In the genomic region with DNA sequence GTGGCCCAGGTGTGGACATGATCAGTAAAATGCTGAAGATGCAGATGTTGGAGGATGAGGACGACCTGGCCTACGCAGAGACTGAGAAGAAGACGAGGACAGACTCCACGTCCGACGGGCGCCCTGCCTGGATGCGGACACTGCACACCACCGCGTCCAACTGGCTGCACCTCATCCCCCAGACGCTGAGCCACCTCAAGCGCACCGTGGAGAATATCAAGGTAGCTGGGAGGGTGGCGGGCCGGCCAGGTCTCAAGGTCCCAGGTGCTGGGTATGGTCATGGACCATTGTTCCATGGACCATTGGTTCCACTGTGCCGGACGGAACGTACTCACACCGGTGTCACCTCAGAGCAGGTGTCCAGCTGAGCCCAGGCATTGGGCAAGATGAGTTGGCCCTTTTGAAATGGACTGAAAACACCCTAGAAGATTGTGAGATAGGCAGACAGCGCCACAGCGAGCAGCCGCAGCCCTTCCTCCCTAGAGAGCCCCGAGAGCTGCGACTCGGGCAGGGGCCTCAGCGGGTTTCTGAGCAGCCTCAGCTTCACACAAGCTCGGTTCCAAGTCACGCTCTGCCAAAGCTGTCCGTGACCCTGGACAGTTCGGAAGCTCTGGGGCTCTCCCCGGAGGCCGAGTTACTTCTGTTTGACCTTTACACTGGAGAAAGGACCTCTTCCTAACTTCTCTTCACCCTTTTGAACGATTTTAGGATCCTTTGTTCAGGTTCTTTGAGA, we compare ENCODE assay signal across 1 cellular context.
TF ChIP-seq lines count a peak whose summit lies in the region.

No MANE protein-coding gene starts in this region.

TF ChIP-seq in IMR-90, 13 proteins besides CTCF, POLR2A, EP300 and RAD21:
- TF ChIP-seq SMC3 (IDR thresholded peaks at IDR 0.05; ENCODE audit: low read depth, low read length) (no peak), MXI1 (IDR thresholded peaks at IDR 0.05; ENCODE audit: borderline replicate concordance, low read depth, low read length) (no peak), CHD1 (IDR thresholded peaks at IDR 0.05; ENCODE audit: low read depth, low read length) (no peak), CEBPB (IDR thresholded peaks at IDR 0.05; ENCODE audit: low read depth, low read length) (no peak), RFX5 (IDR thresholded peaks at IDR 0.05; ENCODE audit: low read depth, low read length) (no peak)
